21 cellular contexts compared by ENCODE assay signal in the genomic region with DNA sequence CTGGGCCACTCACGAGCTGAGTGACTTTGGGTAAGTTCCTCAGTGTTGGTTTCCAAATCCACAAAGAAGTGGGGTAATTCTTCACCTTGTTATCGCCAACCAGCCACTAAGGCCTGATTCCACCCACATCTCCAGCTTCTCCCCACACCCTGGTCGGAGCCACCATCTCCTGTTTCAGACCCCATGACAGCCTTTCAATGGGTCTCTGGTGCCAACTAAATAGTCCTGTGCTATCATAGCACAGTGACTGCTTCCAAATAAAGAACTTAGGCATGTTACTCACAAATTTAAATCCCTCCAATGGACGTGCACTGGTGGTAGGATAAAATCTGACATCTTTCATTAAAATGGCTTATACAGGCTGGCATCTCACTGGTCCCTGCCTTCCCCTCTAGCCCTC. TPM values are rescaled to one million over a fixed set of nuclear protein-coding genes. Genes with fewer than 3 reads are reported as not detected.
DNase-seq lines count a peak whose midpoint lies in the region; ATAC-seq and TF ChIP-seq lines count a peak whose summit lies in the region.
"Had no signal": no experiment of that assay in that cellular context is flagged by ENCODE, and none has a peak within 500 bp of the region (broad histone marks: within the 10 kb centered on the region; RNA-seq: fewer than 3 reads in every experiment).

No MANE protein-coding gene starts in this region.

- TF ChIP-seq CTCF in heart right ventricle (IDR thresholded peaks at IDR 0.05) (no peak), right atrium auricular region (IDR thresholded peaks at IDR 0.05) (no peak), right lobe of liver (IDR thresholded peaks at IDR 0.05) (no peak)

- peak; percentile 54 for ATAC-seq in Right ventricle myocardium superior (ENCODE audit: poor library complexity)
- ATAC-seq in heart right ventricle, result peak in 6 of 8 donors; percentile 25 to 77 (median 62)
- ATAC-seq in right lobe of liver, result no peak
- ATAC-seq in HG03442 (IDR thresholded peaks at IDR 0.05; ENCODE audit: unreplicated experiment), result no peak
- no peak for ATAC-seq in activated T-cell treated with anti-CD3 and anti-CD28 coated beads, Interleukin-2, amount 50 U/mL, for 4 hours
- ATAC-seq: GM12878 had no signal

- no peak overlapping the region for H3K4me3 Mint-ChIP-seq in activated T-cell treated with anti-CD3 and anti-CD28 coated beads, Interleukin-2, amount 50 U/mL, for 4 hours
- H3K4me3 Mint-ChIP-seq: CD4-positive, CD25-positive, alpha-beta regulatory T cell; CD8-positive, alpha-beta memory T cell had no signal

- 27 to 41% methylated on average over 4 of the region's 4 CpGs for WGBS in heart right ventricle, 2 donors
- 25% methylated on average over 3 of the region's 4 CpGs for WGBS in right lobe of liver (ENCODE audit: insufficient coverage, low coverage, low lambda C conversion rate, missing lambda C conversion rate)

- H3K4me3 ChIP-seq in heart right ventricle, result no peak overlapping the region
- H3K4me3 ChIP-seq in right atrium auricular region, result no peak overlapping the region
- H3K4me3 ChIP-seq in right lobe of liver, result no peak overlapping the region
- H3K4me3 ChIP-seq: GM12878, GM23248 had no signal

- no peaks in the 10 kb centered on the region for H3K4me1 Mint-ChIP-seq in activated T-cell treated with anti-CD3 and anti-CD28 coated beads, Interleukin-2, amount 50 U/mL, for 4 hours (ENCODE audit: low read depth)
- H3K4me1 Mint-ChIP-seq: CD4-positive, CD25-positive, alpha-beta regulatory T cell; CD8-positive, alpha-beta memory T cell had no signal

- peaks cover 2% of the 10 kb centered on the region for H3K27me3 Mint-ChIP-seq in activated T-cell treated with anti-CD3 and anti-CD28 coated beads, Interleukin-2, amount 50 U/mL, for 4 hours (ENCODE audit: low read depth)

- H3K9me3 Mint-ChIP-seq in activated T-cell treated with anti-CD3 and anti-CD28 coated beads, Interleukin-2, amount 50 U/mL, for 4 hours, result peaks cover 7% of the 10 kb centered on the region

- intact Hi-C loops in Right ventricle myocardium superior (cut with DNase I) (no loop called here), heart right ventricle (cut with DNase I) (no loop called here), right lobe of liver (cut with DNase I) (no loop called here)

- H3K27ac ChIP-seq in heart right ventricle, result peak overlapping the region in 6 of 10 donors; percentile 27 to 64 (median 47)
- peak overlapping the region; percentile 52 to 55 for H3K27ac ChIP-seq in right atrium auricular region
- H3K27ac ChIP-seq in right lobe of liver, result no peak overlapping the region
- H3K27ac ChIP-seq: GM23248 had no signal

- H3K4me1 ChIP-seq in heart right ventricle (peaks cover 0 to 24% (median 5%) of the 10 kb centered on the region in 9 donors), right atrium auricular region (peaks cover 0 to 14% of the 10 kb centered on the region in 2 donors), right lobe of liver (no peaks in the 10 kb centered on the region)
- H3K4me1 ChIP-seq: BE2C had no signal

- no peaks in the 10 kb centered on the region for H3K36me3 Mint-ChIP-seq in activated T-cell treated with anti-CD3 and anti-CD28 coated beads, Interleukin-2, amount 50 U/mL, for 4 hours (ENCODE audit: insufficient read depth)
- H3K36me3 Mint-ChIP-seq: CD4-positive, CD25-positive, alpha-beta regulatory T cell; CD8-positive, alpha-beta memory T cell had no signal

- no peak for DNase-seq in Right ventricle myocardium superior
- DNase-seq in heart right ventricle, result no peak
- DNase-seq in right atrium auricular region (ENCODE audit: low spot score), result no peak
- DNase-seq in right lobe of liver, result no peak
- no peak for DNase-seq in activated T-cell treated with anti-CD3 and anti-CD28 coated beads, Interleukin-2, amount 50 U/mL, for 4 hours
- DNase-seq: ACHN; BE2C; C1 segment of cervical spinal cord; CD4-positive, CD25-positive, alpha-beta regulatory T cell; CD8-positive, alpha-beta memory T cell; COR-L47; DMS 273 treated with DMSO at 0.1 percent for 48 hours; DMS53; DND-41; EL; GM23248; HCEC 1CT; IMR-90 had no signal

- no peak for TF ChIP-seq POLR2A in right lobe of liver (IDR thresholded peaks at IDR 0.05)

- H3K9me3 ChIP-seq in heart right ventricle, result peaks cover 0 to 9% (median 0%) of the 10 kb centered on the region in 11 donors
- H3K9me3 ChIP-seq in right atrium auricular region, result no peaks in the 10 kb centered on the region
- H3K9me3 ChIP-seq in right lobe of liver, result no peaks in the 10 kb centered on the region
- H3K9me3 ChIP-seq: BE2C had no signal

- H3K36me3 ChIP-seq in heart right ventricle (peaks cover 0 to 45% (median 11%) of the 10 kb centered on the region in 9 donors), right atrium auricular region (peaks cover 81% of the 10 kb centered on the region), right lobe of liver (no peaks in the 10 kb centered on the region)
- H3K36me3 ChIP-seq: BE2C had no signal

- H3K27me3 ChIP-seq in heart right ventricle, result no peaks in the 10 kb centered on the region
- no peaks in the 10 kb centered on the region for H3K27me3 ChIP-seq in right atrium auricular region
- H3K27me3 ChIP-seq in right lobe of liver, result no peaks in the 10 kb centered on the region

RNA-seq across cellular contexts. Expression of gene TBX5, which starts 44.0 kb away (rescaled TPM):
- 66.6 TPM for total RNA-seq in Right ventricle myocardium superior
- total RNA-seq in heart right ventricle, result 10 to 100 TPM; 24.6 to 70.1 (median 54.3) TPM
- 10 to 100 TPM in 1 of 2 donors, 1 to 10 TPM in 1; 4.0 to 30.2 TPM for polyA plus RNA-seq in heart right ventricle
- 100 to 1,000 TPM; 238 to 345 TPM for total RNA-seq in right atrium auricular region
- total RNA-seq in right lobe of liver, result not detected
- not detected for total RNA-seq in activated T-cell treated with anti-CD3 and anti-CD28 coated beads, Interleukin-2, amount 50 U/mL, for 4 hours
- total RNA-seq: CD4-positive, CD25-positive, alpha-beta regulatory T cell; CD8-positive, alpha-beta memory T cell; G401; GM12878 had no signal
- polyA plus RNA-seq: CD4-positive, CD25-positive, alpha-beta regulatory T cell; CD8-positive, alpha-beta memory T cell had no signal

Comparison
In these comparisons a context has a peak if more than half of its experiments do, and no peak if none do; other contexts are left out.
1. ATAC-seq: peak in Right ventricle myocardium superior (single experiment) and heart right ventricle (6 of 8); none in right lobe of liver (0 of 4), HG03442 (single experiment) and activated T-cell treated with anti-CD3 and anti-CD28 coated beads, Interleukin-2, amount 50 U/mL, for 4 hours (0 of 2).
2. H3K27ac ChIP-seq: peak in heart right ventricle (6 of 10) and right atrium auricular region (2 of 2); none in right lobe of liver (0 of 3).
3. RNA of gene TBX5, which starts 44.0 kb away (total RNA-seq): 238 to 345 TPM in right atrium auricular region, 66.6 TPM in Right ventricle myocardium superior (single experiment) and 24.6 to 70.1 TPM in heart right ventricle; not detected in right lobe of liver and not detected in activated T-cell treated with anti-CD3 and anti-CD28 coated beads, Interleukin-2, amount 50 U/mL, for 4 hours; every median in the first group is over 10 times any median in the second.